In the genomic region with DNA sequence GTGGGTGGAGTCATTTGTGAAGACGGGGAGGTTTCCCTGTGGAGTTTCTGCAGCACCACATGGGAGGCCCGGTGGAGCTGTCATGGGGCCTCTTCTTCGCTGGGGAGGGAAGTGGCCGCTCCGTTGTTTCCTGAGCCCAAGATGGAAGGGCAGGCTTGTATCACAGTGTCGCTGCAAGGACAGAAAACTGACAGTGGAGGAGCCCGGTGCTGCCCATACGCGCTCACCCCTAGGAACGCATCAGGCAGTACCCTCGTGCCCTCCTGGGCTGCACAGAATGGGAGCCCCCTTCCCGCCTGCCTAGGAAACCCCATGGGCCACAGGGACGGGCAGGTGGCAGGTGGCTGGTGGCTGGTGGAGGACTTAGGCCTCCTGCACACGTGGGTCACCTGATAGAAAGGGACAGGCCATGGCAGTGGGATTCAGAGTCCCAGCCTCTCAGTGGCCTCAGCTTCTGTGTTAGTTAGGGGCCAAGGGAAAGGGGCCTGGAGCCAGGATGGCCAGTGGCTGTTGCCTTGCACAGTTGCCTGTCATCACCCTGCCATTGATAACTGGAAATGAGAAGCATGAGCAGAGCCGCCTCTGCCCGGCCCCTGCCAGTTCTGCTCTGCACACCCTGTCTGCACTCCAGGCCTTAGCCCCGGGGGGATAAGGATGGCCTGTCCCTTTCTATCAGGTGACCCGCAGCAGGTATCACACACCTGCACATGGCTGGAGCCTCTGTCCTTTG, we compare ENCODE assay signal across 22 cellular contexts. TPM values are rescaled to one million over a fixed set of nuclear protein-coding genes. Genes with fewer than 3 reads are reported as not detected.
DNase-seq lines count a peak whose midpoint lies in the region; ATAC-seq and TF ChIP-seq lines count a peak whose summit lies in the region.
"Had no signal": no experiment of that assay in that cellular context is flagged by ENCODE, and none has a peak within 500 bp of the region (broad histone marks: within the 10 kb centered on the region; RNA-seq: fewer than 3 reads in every experiment).

No MANE protein-coding gene starts in this region.

- no peak overlapping the region for H3K4me3 ChIP-seq in brain microvascular endothelial cell (ENCODE audit: low read depth, low read length)
- no peak overlapping the region for H3K4me3 ChIP-seq in neural progenitor cell
- peak overlapping the region; percentile 33 to 42 for H3K4me3 ChIP-seq in tibial artery
- H3K4me3 ChIP-seq in CD4-positive, alpha-beta memory T cell (ENCODE audit: low read length in 2 of 2) = no peak overlapping the region
- H3K4me3 ChIP-seq: thyroid gland had no signal

- intact Hi-C loops in cardiac septum (cut with DNase I) (loop anchor here (5.0 kb wide), 2 partner anchors 33 to 93 kb away; no protein-coding TSS in a partner anchor), tibial artery (cut with DNase I; ENCODE audit: low total_unique reads) (no loop called here)
- intact Hi-C loops in CD4-positive, alpha-beta memory T cell (cut with micrococcal nuclease) = no loop called here

- TF ChIP-seq CTCF in brain microvascular endothelial cell (IDR thresholded peaks at IDR 0.05; ENCODE audit: low read depth, low read length, missing control alignments) = no peak
- TF ChIP-seq CTCF in neural progenitor cell (IDR thresholded peaks at IDR 0.05) = no peak
- no peak for TF ChIP-seq CTCF in tibial artery (IDR thresholded peaks at IDR 0.05)

- no peak for DNase-seq in brain microvascular endothelial cell
- peak; percentile 68 for DNase-seq in cardiac septum (ENCODE audit: low spot score)
- DNase-seq in neural progenitor cell (ENCODE audit: low spot score) = no peak
- peak in 1 of 2 donors; percentile 63 for DNase-seq in tibial artery
- no peak for DNase-seq in AG08395 (ENCODE audit: low spot score)
- DNase-seq in CD4-positive, alpha-beta memory T cell = no peak
- DNase-seq: activated CD4-positive, alpha-beta T cell treated with anti-CD3 and anti-CD28 coated beads, Interleukin-2, amount 10 ng/mL, durations not matched to agents 7 days and 5 days; activated CD8-positive, alpha-beta memory T cell treated with anti-CD3 and anti-CD28 coated beads, Interleukin-2, amount 50 U/mL, for 4 hours; activated effector memory CD4-positive, alpha-beta T cell treated with Interleukin-2 at 50 U/mL for 16 hours; activated naive CD8-positive, alpha-beta T cell treated with anti-CD3 and anti-CD28 coated beads, Interleukin-2, amount 50 U/mL, for 24 hours; DMS79; foreskin melanocyte; Karpas-422; NCI-H1930; NCI-H2227 treated with DMSO at 0.1 percent for 48 hours; NCI-H748 treated with DMSO at 0.1 percent for 48 hours; SIG-M5; T-cell; thyroid gland had no signal

- in situ Hi-C loops in brain microvascular endothelial cell (cut with HindIII; ENCODE audit: low pct_ligation_motif_present, low sequenced_read_pairs) = no loop called here

- H3K27me3 ChIP-seq in brain microvascular endothelial cell (replicated peaks) = no peaks in the 10 kb centered on the region
- H3K27me3 ChIP-seq in neural progenitor cell = no peaks in the 10 kb centered on the region
- H3K27me3 ChIP-seq in tibial artery = no peaks in the 10 kb centered on the region
- no peaks in the 10 kb centered on the region for H3K27me3 ChIP-seq in CD4-positive, alpha-beta memory T cell (ENCODE audit: insufficient read depth, low read length)
- H3K27me3 ChIP-seq: thyroid gland had no signal

- no peak overlapping the region for H3K9ac ChIP-seq in neural progenitor cell

- no peaks in the 10 kb centered on the region for H3K9me3 ChIP-seq in neural progenitor cell (ENCODE audit: low read depth)
- H3K9me3 ChIP-seq in tibial artery = no peaks in the 10 kb centered on the region
- H3K9me3 ChIP-seq in CD4-positive, alpha-beta memory T cell (ENCODE audit: control insufficient read depth in 1 of 2, low read length in 2 of 2) = no peaks in the 10 kb centered on the region
- H3K9me3 ChIP-seq: neutrophil, thyroid gland had no signal

- CTCF ChIA-PET in CD4-positive, alpha-beta memory T cell (lab: Charles Lee; ENCODE audit: partially characterized antibody) = no interaction called here

- peaks cover 43% of the 10 kb centered on the region for H3K36me3 Mint-ChIP-seq in neural progenitor cell
- no peaks in the 10 kb centered on the region for H3K36me3 Mint-ChIP-seq in CD4-positive, alpha-beta memory T cell
- H3K36me3 Mint-ChIP-seq: T-cell had no signal

- peak overlapping the region; percentile 81 for H3K27ac Mint-ChIP-seq in neural progenitor cell
- H3K27ac Mint-ChIP-seq in CD4-positive, alpha-beta memory T cell = no peak overlapping the region
- H3K27ac Mint-ChIP-seq: activated CD4-positive, alpha-beta T cell treated with anti-CD3 and anti-CD28 coated beads, Interleukin-2, amount 10 ng/mL, durations not matched to agents 7 days and 5 days; activated naive CD8-positive, alpha-beta T cell treated with anti-CD3 and anti-CD28 coated beads, Interleukin-2, amount 50 U/mL, for 24 hours; T-cell had no signal

- H3K4me3 Mint-ChIP-seq in neural progenitor cell = no peak overlapping the region
- H3K4me3 Mint-ChIP-seq in CD4-positive, alpha-beta memory T cell = no peak overlapping the region
- H3K4me3 Mint-ChIP-seq: activated CD4-positive, alpha-beta T cell treated with anti-CD3 and anti-CD28 coated beads, Interleukin-2, amount 10 ng/mL, durations not matched to agents 7 days and 5 days; activated naive CD8-positive, alpha-beta T cell treated with anti-CD3 and anti-CD28 coated beads, Interleukin-2, amount 50 U/mL, for 24 hours; T-cell had no signal

- peaks cover 60% of the 10 kb centered on the region for H4K20me1 ChIP-seq in neural progenitor cell (ENCODE audit: low read depth)

- peaks cover 6% of the 10 kb centered on the region for H3F3A ChIP-seq in neural progenitor cell (ENCODE audit: low read depth)

- H3K27me3 Mint-ChIP-seq in neural progenitor cell (ENCODE audit: insufficient read depth, low read depth) = peaks cover 8% of the 10 kb centered on the region
- H3K27me3 Mint-ChIP-seq in CD4-positive, alpha-beta memory T cell = peaks cover 22 to 28% of the 10 kb centered on the region in 2 donors

- peaks cover 68% of the 10 kb centered on the region for H3K79me2 ChIP-seq in neural progenitor cell (ENCODE audit: low read depth)

- no peak for ATAC-seq in GM19395 (IDR thresholded peaks at IDR 0.05; ENCODE audit: unreplicated experiment)
- no peak for ATAC-seq in HG02973 (IDR thresholded peaks at IDR 0.05; ENCODE audit: unreplicated experiment)
- ATAC-seq: activated naive CD8-positive, alpha-beta T cell treated with anti-CD3 and anti-CD28 coated beads, Interleukin-2, amount 50 U/mL, for 24 hours; T-cell had no signal

- H3K4me1 ChIP-seq in neural progenitor cell = peaks cover 6% of the 10 kb centered on the region
- peaks cover 2 to 97% (median 82%) of the 10 kb centered on the region in 4 donors for H3K4me1 ChIP-seq in tibial artery
- no peaks in the 10 kb centered on the region for H3K4me1 ChIP-seq in CD4-positive, alpha-beta memory T cell (ENCODE audit: insufficient read depth, low read length)

- POLR2A ChIA-PET in CD4-positive, alpha-beta memory T cell (lab: Charles Lee; ENCODE audit: partially characterized antibody) = no interaction called here

- no peak overlapping the region for H2AFZ ChIP-seq in neural progenitor cell (replicated peaks)

- H3K36me3 ChIP-seq in brain microvascular endothelial cell (replicated peaks) (peaks cover 77% of the 10 kb centered on the region), neural progenitor cell (no peaks in the 10 kb centered on the region), tibial artery (peaks cover 14 to 16% (median 14%) of the 10 kb centered on the region in 3 donors)
- H3K36me3 ChIP-seq in CD4-positive, alpha-beta memory T cell (ENCODE audit: insufficient read depth, low read length) = no peaks in the 10 kb centered on the region
- H3K36me3 ChIP-seq: neutrophil, thyroid gland had no signal

- no peaks in the 10 kb centered on the region for H3K9me3 Mint-ChIP-seq in neural progenitor cell
- peaks cover 0 to 2% (median 0%) of the 10 kb centered on the region in 8 donors for H3K9me3 Mint-ChIP-seq in CD4-positive, alpha-beta memory T cell
- H3K9me3 Mint-ChIP-seq: activated CD4-positive, alpha-beta T cell treated with anti-CD3 and anti-CD28 coated beads, Interleukin-2, amount 10 ng/mL, durations not matched to agents 7 days and 5 days; activated naive CD8-positive, alpha-beta T cell treated with anti-CD3 and anti-CD28 coated beads, Interleukin-2, amount 50 U/mL, for 24 hours had no signal

- H3K27ac ChIP-seq in brain microvascular endothelial cell (peak overlapping the region; percentile 48), neural progenitor cell (no peak overlapping the region), tibial artery (peak overlapping the region; percentile 59 to 66)
- no peak overlapping the region for H3K27ac ChIP-seq in CD4-positive, alpha-beta memory T cell (ENCODE audit: low read depth, low read length)
- H3K27ac ChIP-seq: neutrophil had no signal

- H3K4me2 ChIP-seq in neural progenitor cell = no peak overlapping the region

- H3K4me1 Mint-ChIP-seq in neural progenitor cell = peaks cover 31% of the 10 kb centered on the region
- H3K4me1 Mint-ChIP-seq in CD4-positive, alpha-beta memory T cell = peaks cover 0 to 2% (median 2%) of the 10 kb centered on the region in 4 donors

RNA-seq across cellular contexts. Expression of gene COL4A2, which starts 7.6 kb away (rescaled TPM):
- total RNA-seq in cardiac septum (165 TPM), neural progenitor cell (ENCODE audit: low replicate concordance) (73.6 and 139 TPM in 2 replicates)
- total RNA-seq in CD4-positive, alpha-beta memory T cell = not detected
- not detected for polyA plus RNA-seq in CD4-positive, alpha-beta memory T cell
- total RNA-seq: activated CD4-positive, alpha-beta T cell treated with anti-CD3 and anti-CD28 coated beads, Interleukin-2, amount 10 ng/mL, durations not matched to agents 7 days and 5 days had no signal

RNA-seq across cellular contexts. Expression of gene COL4A1, which starts 7.7 kb away (rescaled TPM):
- total RNA-seq in cardiac septum (196 TPM), neural progenitor cell (ENCODE audit: low replicate concordance) (105 and 120 TPM in 2 replicates)
- not detected for total RNA-seq in CD4-positive, alpha-beta memory T cell
- polyA plus RNA-seq in CD4-positive, alpha-beta memory T cell = not detected

Comparison
In these comparisons a context has a peak if more than half of its experiments do, and no peak if none do; other contexts are left out.
1. H3K27ac ChIP-seq: peak in brain microvascular endothelial cell (single experiment) and tibial artery (2 of 2); none in neural progenitor cell (single experiment) and CD4-positive, alpha-beta memory T cell (single experiment).
2. H3K4me3 ChIP-seq: peak in tibial artery (2 of 2); none in brain microvascular endothelial cell (single experiment), neural progenitor cell (single experiment) and CD4-positive, alpha-beta memory T cell (0 of 2).
3. RNA of gene COL4A2, which starts 7.6 kb away (total RNA-seq): 165 TPM in cardiac septum (single experiment) and 73.6 to 139 TPM in neural progenitor cell; not detected in CD4-positive, alpha-beta memory T cell; every median in the first group is over 10 times any median in the second.
4. RNA of gene COL4A1, which starts 7.7 kb away (total RNA-seq): 196 TPM in cardiac septum (single experiment) and 105 to 120 TPM in neural progenitor cell; not detected in CD4-positive, alpha-beta memory T cell; every median in the first group is over 100 times any median in the second.